In the genomic region with DNA sequence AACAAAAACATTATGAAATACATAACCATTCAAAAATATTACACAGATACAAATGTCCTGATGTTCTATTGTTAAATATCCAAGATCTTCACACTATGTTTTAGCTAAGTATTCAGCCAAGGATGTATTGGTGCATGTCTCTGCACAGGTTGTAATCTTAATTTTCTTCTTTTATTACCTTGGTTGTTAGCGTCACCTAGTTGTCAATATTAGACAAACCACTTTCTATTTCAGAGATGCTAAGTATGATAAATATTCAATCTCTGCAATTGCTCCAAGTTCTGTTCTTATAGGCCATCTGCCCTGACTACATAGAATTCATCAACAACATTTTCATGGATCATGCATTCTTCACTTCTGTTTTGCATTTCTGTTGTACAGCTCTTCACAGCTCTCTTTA, we compare ENCODE assay signal across 2 cellular contexts.
TF ChIP-seq lines count a peak whose summit lies in the region.

No MANE protein-coding gene starts in this region.

TF ChIP-seq in SK-N-SH, 30 proteins besides CTCF, POLR2A, EP300 and RAD21 (continued from another document):
- TF ChIP-seq, protein P1, sequence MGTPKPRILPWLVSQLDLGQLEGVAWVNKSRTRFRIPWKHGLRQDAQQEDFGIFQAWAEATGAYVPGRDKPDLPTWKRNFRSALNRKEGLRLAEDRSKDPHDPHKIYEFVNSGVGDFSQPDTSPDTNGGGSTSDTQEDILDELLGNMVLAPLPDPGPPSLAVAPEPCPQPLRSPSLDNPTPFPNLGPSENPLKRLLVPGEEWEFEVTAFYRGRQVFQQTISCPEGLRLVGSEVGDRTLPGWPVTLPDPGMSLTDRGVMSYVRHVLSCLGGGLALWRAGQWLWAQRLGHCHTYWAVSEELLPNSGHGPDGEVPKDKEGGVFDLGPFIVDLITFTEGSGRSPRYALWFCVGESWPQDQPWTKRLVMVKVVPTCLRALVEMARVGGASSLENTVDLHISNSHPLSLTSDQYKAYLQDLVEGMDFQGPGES (IDR thresholded peaks at IDR 0.05; ENCODE audit: low read depth, low read length), result no peak
- TF ChIP-seq, protein P2, sequence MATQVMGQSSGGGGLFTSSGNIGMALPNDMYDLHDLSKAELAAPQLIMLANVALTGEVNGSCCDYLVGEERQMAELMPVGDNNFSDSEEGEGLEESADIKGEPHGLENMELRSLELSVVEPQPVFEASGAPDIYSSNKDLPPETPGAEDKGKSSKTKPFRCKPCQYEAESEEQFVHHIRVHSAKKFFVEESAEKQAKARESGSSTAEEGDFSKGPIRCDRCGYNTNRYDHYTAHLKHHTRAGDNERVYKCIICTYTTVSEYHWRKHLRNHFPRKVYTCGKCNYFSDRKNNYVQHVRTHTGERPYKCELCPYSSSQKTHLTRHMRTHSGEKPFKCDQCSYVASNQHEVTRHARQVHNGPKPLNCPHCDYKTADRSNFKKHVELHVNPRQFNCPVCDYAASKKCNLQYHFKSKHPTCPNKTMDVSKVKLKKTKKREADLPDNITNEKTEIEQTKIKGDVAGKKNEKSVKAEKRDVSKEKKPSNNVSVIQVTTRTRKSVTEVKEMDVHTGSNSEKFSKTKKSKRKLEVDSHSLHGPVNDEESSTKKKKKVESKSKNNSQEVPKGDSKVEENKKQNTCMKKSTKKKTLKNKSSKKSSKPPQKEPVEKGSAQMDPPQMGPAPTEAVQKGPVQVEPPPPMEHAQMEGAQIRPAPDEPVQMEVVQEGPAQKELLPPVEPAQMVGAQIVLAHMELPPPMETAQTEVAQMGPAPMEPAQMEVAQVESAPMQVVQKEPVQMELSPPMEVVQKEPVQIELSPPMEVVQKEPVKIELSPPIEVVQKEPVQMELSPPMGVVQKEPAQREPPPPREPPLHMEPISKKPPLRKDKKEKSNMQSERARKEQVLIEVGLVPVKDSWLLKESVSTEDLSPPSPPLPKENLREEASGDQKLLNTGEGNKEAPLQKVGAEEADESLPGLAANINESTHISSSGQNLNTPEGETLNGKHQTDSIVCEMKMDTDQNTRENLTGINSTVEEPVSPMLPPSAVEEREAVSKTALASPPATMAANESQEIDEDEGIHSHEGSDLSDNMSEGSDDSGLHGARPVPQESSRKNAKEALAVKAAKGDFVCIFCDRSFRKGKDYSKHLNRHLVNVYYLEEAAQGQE (IDR thresholded peaks at IDR 0.05; ENCODE audit: low read depth, low read length), result no peak
- TF ChIP-seq TCF12 (IDR thresholded peaks at IDR 0.05), result no peak
- no peak for TF ChIP-seq MEF2A (IDR thresholded peaks at IDR 0.05; ENCODE audit: borderline replicate concordance, low read depth)
- TF ChIP-seq SIN3A (IDR thresholded peaks at IDR 0.05; ENCODE audit: borderline replicate concordance, low read depth, low read length), result no peak
- no peak for TF ChIP-seq MXI1 (IDR thresholded peaks at IDR 0.05; ENCODE audit: low read depth, low read length)
- no peak for TF ChIP-seq RCOR1 (IDR thresholded peaks at IDR 0.05; ENCODE audit: low read length)
- TF ChIP-seq ELF1 (IDR thresholded peaks at IDR 0.05), result no peak
- TF ChIP-seq, protein P3, sequence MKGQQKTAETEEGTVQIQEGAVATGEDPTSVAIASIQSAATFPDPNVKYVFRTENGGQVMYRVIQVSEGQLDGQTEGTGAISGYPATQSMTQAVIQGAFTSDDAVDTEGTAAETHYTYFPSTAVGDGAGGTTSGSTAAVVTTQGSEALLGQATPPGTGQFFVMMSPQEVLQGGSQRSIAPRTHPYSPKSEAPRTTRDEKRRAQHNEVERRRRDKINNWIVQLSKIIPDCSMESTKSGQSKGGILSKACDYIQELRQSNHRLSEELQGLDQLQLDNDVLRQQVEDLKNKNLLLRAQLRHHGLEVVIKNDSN (IDR thresholded peaks at IDR 0.05; ENCODE audit: borderline replicate concordance, low read depth), result no peak
- no peak for TF ChIP-seq GABPA (IDR thresholded peaks at IDR 0.05; ENCODE audit: low read depth)

TF ChIP-seq in SK-N-SH treated with all-trans-retinoic acid at 6 μM for 48 hours, 23 proteins besides CTCF, POLR2A, EP300 and RAD21 (continued from another document):
- TF ChIP-seq, protein P4, sequence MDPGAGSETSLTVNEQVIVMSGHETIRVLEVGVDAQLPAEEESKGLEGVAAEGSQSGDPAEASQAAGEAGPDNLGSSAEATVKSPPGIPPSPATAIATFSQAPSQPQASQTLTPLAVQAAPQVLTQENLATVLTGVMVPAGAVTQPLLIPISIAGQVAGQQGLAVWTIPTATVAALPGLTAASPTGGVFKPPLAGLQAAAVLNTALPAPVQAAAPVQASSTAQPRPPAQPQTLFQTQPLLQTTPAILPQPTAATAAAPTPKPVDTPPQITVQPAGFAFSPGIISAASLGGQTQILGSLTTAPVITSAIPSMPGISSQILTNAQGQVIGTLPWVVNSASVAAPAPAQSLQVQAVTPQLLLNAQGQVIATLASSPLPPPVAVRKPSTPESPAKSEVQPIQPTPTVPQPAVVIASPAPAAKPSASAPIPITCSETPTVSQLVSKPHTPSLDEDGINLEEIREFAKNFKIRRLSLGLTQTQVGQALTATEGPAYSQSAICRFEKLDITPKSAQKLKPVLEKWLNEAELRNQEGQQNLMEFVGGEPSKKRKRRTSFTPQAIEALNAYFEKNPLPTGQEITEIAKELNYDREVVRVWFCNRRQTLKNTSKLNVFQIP (CRISPR knock-in tag; IDR thresholded peaks at IDR 0.05; ENCODE audit: borderline replicate concordance, low read depth), result no peak
- TF ChIP-seq SNAI2 (CRISPR knock-in tag; IDR thresholded peaks at IDR 0.05), result no peak
- TF ChIP-seq ARNTL (CRISPR knock-in tag; IDR thresholded peaks at IDR 0.05; ENCODE audit: borderline replicate concordance, low read depth), result no peak
- no peak for TF ChIP-seq ZC3H10 (CRISPR knock-in tag; IDR thresholded peaks at IDR 0.05)
- no peak for TF ChIP-seq ZNF565 (CRISPR knock-in tag; conservative IDR thresholded peaks at IDR 0.05; ENCODE audit: low read depth)
- TF ChIP-seq ISL1 (CRISPR knock-in tag; IDR thresholded peaks at IDR 0.05), result no peak
- TF ChIP-seq, protein P5, sequence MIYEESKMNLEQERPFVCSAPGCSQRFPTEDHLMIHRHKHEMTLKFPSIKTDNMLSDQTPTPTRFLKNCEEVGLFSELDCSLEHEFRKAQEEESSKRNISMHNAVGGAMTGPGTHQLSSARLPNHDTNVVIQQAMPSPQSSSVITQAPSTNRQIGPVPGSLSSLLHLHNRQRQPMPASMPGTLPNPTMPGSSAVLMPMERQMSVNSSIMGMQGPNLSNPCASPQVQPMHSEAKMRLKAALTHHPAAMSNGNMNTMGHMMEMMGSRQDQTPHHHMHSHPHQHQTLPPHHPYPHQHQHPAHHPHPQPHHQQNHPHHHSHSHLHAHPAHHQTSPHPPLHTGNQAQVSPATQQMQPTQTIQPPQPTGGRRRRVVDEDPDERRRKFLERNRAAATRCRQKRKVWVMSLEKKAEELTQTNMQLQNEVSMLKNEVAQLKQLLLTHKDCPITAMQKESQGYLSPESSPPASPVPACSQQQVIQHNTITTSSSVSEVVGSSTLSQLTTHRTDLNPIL (CRISPR knock-in tag; IDR thresholded peaks at IDR 0.05; ENCODE audit: low read depth), result no peak
- no peak for TF ChIP-seq ZNF8 (CRISPR knock-in tag; IDR thresholded peaks at IDR 0.05)
- TF ChIP-seq, protein P6, sequence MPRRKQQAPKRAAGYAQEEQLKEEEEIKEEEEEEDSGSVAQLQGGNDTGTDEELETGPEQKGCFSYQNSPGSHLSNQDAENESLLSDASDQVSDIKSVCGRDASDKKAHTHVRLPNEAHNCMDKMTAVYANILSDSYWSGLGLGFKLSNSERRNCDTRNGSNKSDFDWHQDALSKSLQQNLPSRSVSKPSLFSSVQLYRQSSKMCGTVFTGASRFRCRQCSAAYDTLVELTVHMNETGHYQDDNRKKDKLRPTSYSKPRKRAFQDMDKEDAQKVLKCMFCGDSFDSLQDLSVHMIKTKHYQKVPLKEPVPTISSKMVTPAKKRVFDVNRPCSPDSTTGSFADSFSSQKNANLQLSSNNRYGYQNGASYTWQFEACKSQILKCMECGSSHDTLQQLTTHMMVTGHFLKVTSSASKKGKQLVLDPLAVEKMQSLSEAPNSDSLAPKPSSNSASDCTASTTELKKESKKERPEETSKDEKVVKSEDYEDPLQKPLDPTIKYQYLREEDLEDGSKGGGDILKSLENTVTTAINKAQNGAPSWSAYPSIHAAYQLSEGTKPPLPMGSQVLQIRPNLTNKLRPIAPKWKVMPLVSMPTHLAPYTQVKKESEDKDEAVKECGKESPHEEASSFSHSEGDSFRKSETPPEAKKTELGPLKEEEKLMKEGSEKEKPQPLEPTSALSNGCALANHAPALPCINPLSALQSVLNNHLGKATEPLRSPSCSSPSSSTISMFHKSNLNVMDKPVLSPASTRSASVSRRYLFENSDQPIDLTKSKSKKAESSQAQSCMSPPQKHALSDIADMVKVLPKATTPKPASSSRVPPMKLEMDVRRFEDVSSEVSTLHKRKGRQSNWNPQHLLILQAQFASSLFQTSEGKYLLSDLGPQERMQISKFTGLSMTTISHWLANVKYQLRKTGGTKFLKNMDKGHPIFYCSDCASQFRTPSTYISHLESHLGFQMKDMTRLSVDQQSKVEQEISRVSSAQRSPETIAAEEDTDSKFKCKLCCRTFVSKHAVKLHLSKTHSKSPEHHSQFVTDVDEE (CRISPR knock-in tag; IDR thresholded peaks at IDR 0.05), result no peak
